8 cellular contexts compared by ENCODE assay signal in the genomic region with DNA sequence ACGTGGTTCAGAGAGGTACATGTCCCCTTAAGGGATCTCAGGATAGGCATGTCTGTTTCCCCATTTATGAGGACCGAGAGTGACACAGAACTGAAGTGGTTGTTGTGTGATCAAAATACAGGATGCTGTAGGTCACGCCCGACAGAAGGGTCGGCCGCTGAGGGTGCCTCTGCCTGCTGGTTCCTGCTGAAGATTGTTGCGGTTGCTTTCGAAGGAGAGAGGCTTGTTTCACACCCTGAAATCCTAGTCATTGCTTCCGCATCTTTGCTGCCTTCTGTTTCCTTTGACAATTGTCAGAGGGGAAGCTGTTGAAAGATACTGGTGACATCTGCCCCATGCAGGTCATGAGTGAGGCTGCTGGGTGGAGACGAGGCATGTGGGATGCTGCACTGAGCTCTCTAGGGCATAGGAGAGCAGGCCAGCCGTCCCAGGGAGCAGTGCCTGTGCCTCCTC. TPM values are rescaled to one million over a fixed set of nuclear protein-coding genes. Genes with fewer than 3 reads are reported as not detected.
DNase-seq lines count a peak whose midpoint lies in the region; ATAC-seq and TF ChIP-seq lines count a peak whose summit lies in the region.

No MANE protein-coding gene starts in this region.

- CTCF ChIA-PET in activated CD8-positive, alpha-beta memory T cell treated with anti-CD3 and anti-CD28 coated beads, Interleukin-2, amount 10 ng/mL, durations not matched to agents 7 days and 5 days (lab: Charles Lee) = interaction anchor here (0.8 to 9.3 kb wide), 13 partner anchors 9 to 123 kb away, joined by 3 to 94 read pairs (median 15); partner anchors contain the start of gene RAB37
- CTCF ChIA-PET in WTC11 (lab: Charles Lee) = interaction anchor here (1.7 to 2.9 kb wide), 3 partner anchors 9 to 123 kb away, joined by 5 to 17 read pairs (median 5); no protein-coding TSS in a partner anchor

- ATAC-seq in GM18520 (IDR thresholded peaks at IDR 0.05; ENCODE audit: unreplicated experiment) = peak; percentile 30
- ATAC-seq in HG03442 (IDR thresholded peaks at IDR 0.05; ENCODE audit: unreplicated experiment) = peak; percentile 40
- ATAC-seq in activated CD8-positive, alpha-beta memory T cell treated with anti-CD3 and anti-CD28 coated beads, Interleukin-2, amount 10 ng/mL, durations not matched to agents 7 days and 5 days = peak; percentile 57
- ATAC-seq in WTC11 = no peak
- ATAC-seq in HG03045 (IDR thresholded peaks at IDR 0.05; ENCODE audit: unreplicated experiment) = no peak

- H3K27ac ChIP-seq in substantia nigra (ENCODE audit: low read depth, low read length, poor library complexity, severe bottlenecking) = peak overlapping the region; percentile 63

- POLR2A ChIA-PET in WTC11 (lab: Charles Lee) = no interaction called here

- TF ChIP-seq CTCF in WTC11 (IDR thresholded peaks at IDR 0.05) = no peak

- H3K9me3 Mint-ChIP-seq in activated CD8-positive, alpha-beta memory T cell treated with anti-CD3 and anti-CD28 coated beads, Interleukin-2, amount 10 ng/mL, durations not matched to agents 7 days and 5 days (ENCODE audit: low read depth) = no peaks in the 10 kb centered on the region
- no peaks in the 10 kb centered on the region for H3K9me3 Mint-ChIP-seq in WTC11

- H3K4me1 Mint-ChIP-seq in activated CD8-positive, alpha-beta memory T cell treated with anti-CD3 and anti-CD28 coated beads, Interleukin-2, amount 10 ng/mL, durations not matched to agents 7 days and 5 days = peaks cover 76% of the 10 kb centered on the region
- peaks cover 33% of the 10 kb centered on the region for H3K4me1 Mint-ChIP-seq in WTC11

- peak overlapping the region; percentile 95 for H3K27ac Mint-ChIP-seq in activated CD8-positive, alpha-beta memory T cell treated with anti-CD3 and anti-CD28 coated beads, Interleukin-2, amount 10 ng/mL, durations not matched to agents 7 days and 5 days
- no peak overlapping the region for H3K27ac Mint-ChIP-seq in WTC11

- H3K4me3 Mint-ChIP-seq in activated CD8-positive, alpha-beta memory T cell treated with anti-CD3 and anti-CD28 coated beads, Interleukin-2, amount 10 ng/mL, durations not matched to agents 7 days and 5 days = peak overlapping the region; percentile 49
- H3K4me3 Mint-ChIP-seq in WTC11 = no peak overlapping the region

- peaks cover 12% of the 10 kb centered on the region for H3K36me3 Mint-ChIP-seq in activated CD8-positive, alpha-beta memory T cell treated with anti-CD3 and anti-CD28 coated beads, Interleukin-2, amount 10 ng/mL, durations not matched to agents 7 days and 5 days
- H3K36me3 Mint-ChIP-seq in WTC11 = peaks cover 8% of the 10 kb centered on the region; the same call in 1 of the 2 replicates

- peak; percentile 91 for DNase-seq in activated CD8-positive, alpha-beta memory T cell treated with anti-CD3 and anti-CD28 coated beads, Interleukin-2, amount 10 ng/mL, durations not matched to agents 7 days and 5 days
- DNase-seq in hippocampal formation (lab: John Stamatoyannopoulos, UW) = peak; percentile 30 to 31
- peak in 22 of 49 donors; percentile 12 to 64 (median 38) for DNase-seq in substantia nigra (lab: John Stamatoyannopoulos, UW)
- DNase-seq in WTC11 (ENCODE audit: low spot score) = no peak
- DNase-seq in NCI-H1105 (lab: John Stamatoyannopoulos, UW) = no peak

- H3K27me3 Mint-ChIP-seq in activated CD8-positive, alpha-beta memory T cell treated with anti-CD3 and anti-CD28 coated beads, Interleukin-2, amount 10 ng/mL, durations not matched to agents 7 days and 5 days = no peaks in the 10 kb centered on the region
- no peaks in the 10 kb centered on the region for H3K27me3 Mint-ChIP-seq in WTC11 (ENCODE audit: low read depth)

TF ChIP-seq in WTC11, 78 proteins besides CTCF, POLR2A, EP300 and RAD21:
- TF ChIP-seq STAT6 (CRISPR knock-in tag; conservative IDR thresholded peaks at IDR 0.05; ENCODE audit: low read depth) = no peak
- TF ChIP-seq HMGXB4 (CRISPR knock-in tag; IDR thresholded peaks at IDR 0.05) = no peak
- no peak for TF ChIP-seq RORB (CRISPR knock-in tag; IDR thresholded peaks at IDR 0.05)
- no peak for TF ChIP-seq TP53 (CRISPR knock-in tag; IDR thresholded peaks at IDR 0.05)
- no peak for TF ChIP-seq GABPB1 (CRISPR knock-in tag; IDR thresholded peaks at IDR 0.05)
- no peak for TF ChIP-seq ZNF121 (CRISPR knock-in tag; IDR thresholded peaks at IDR 0.05)
- no peak for TF ChIP-seq CREB1 (CRISPR knock-in tag; IDR thresholded peaks at IDR 0.05)
- no peak for TF ChIP-seq MLX (CRISPR knock-in tag; IDR thresholded peaks at IDR 0.05)
- no peak for TF ChIP-seq ZNF219 (CRISPR knock-in tag; IDR thresholded peaks at IDR 0.05; ENCODE audit: borderline replicate concordance)

RNA-seq across cellular contexts. Expression of gene NAT9, which starts 3.8 kb away (rescaled TPM):
- total RNA-seq in activated CD8-positive, alpha-beta memory T cell treated with anti-CD3 and anti-CD28 coated beads, Interleukin-2, amount 10 ng/mL, durations not matched to agents 7 days and 5 days = 10 to 100 TPM; 34.1 to 34.5 TPM
- total RNA-seq in WTC11 (2021) = 66.0 to 71.2 TPM (median 67.1 TPM) in 3 replicates

RNA-seq across cellular contexts. Expression of gene NHERF1, which starts 31.5 kb away (rescaled TPM):
- total RNA-seq in activated CD8-positive, alpha-beta memory T cell treated with anti-CD3 and anti-CD28 coated beads, Interleukin-2, amount 10 ng/mL, durations not matched to agents 7 days and 5 days = 100 to 1,000 TPM; 284 to 377 TPM
- total RNA-seq in WTC11 (2021) = 86.9 to 111 TPM (median 97.1 TPM) in 3 replicates

RNA-seq across cellular contexts. Expression of gene RAB37, which starts 42.9 kb away (rescaled TPM):
- total RNA-seq in activated CD8-positive, alpha-beta memory T cell treated with anti-CD3 and anti-CD28 coated beads, Interleukin-2, amount 10 ng/mL, durations not matched to agents 7 days and 5 days = 10 to 100 TPM; 36.7 to 51.7 TPM
- total RNA-seq in WTC11 (2021) = 8.8 to 9.4 TPM (median 8.9 TPM) in 3 replicates

Comparison
In these comparisons a context has a peak if more than half of its experiments do, and no peak if none do; other contexts are left out.
1. ATAC-seq: peak in GM18520 (single experiment), HG03442 (single experiment) and activated CD8-positive, alpha-beta memory T cell treated with anti-CD3 and anti-CD28 coated beads, Interleukin-2, amount 10 ng/mL, durations not matched to agents 7 days and 5 days (single experiment); none in WTC11 (single experiment) and HG03045 (single experiment).
2. DNase-seq: peak in activated CD8-positive, alpha-beta memory T cell treated with anti-CD3 and anti-CD28 coated beads, Interleukin-2, amount 10 ng/mL, durations not matched to agents 7 days and 5 days (single experiment) and hippocampal formation (2 of 2); none in WTC11 (single experiment) and NCI-H1105 (single experiment).